7 cellular contexts compared by ENCODE assay signal in genomic region chr4:41933997-41934812, GRCh38. TPM values are rescaled to one million over a fixed set of nuclear protein-coding genes. Genes with fewer than 3 reads are reported as not detected.
DNase-seq lines count a peak whose midpoint lies in the region; TF ChIP-seq lines count a peak whose summit lies in the region.

No MANE protein-coding gene starts in this region.

- no peak overlapping the region for H3K9ac ChIP-seq in HUES64 (ENCODE audit: low read depth, low read length)

- H3K27ac Mint-ChIP-seq in glutamatergic neuron (ENCODE audit: unreplicated experiment): peak overlapping the region; percentile 96

- no peak for TF ChIP-seq CTCF in glutamatergic neuron (IDR thresholded peaks at IDR 0.05; ENCODE audit: partially characterized antibody, unreplicated experiment)

- 92% methylated on average over 17 of the region's 17 CpGs for WGBS in HUES64

- H3K4me3 Mint-ChIP-seq in glutamatergic neuron (ENCODE audit: unreplicated experiment): peak overlapping the region; percentile 89

- H3K9me3 ChIP-seq in HUES64 (ENCODE audit: insufficient read depth, low read depth, low read length) (no peaks in the 10 kb centered on the region), SJSA1 (replicated peaks) (no peaks in the 10 kb centered on the region)

- H3K4me1 ChIP-seq in HUES64 (ENCODE audit: insufficient read depth, low read length) (peaks cover 20% of the 10 kb centered on the region), SJSA1 (replicated peaks) (peaks cover 4% of the 10 kb centered on the region; the same call in 1 of the 2 replicates)

- H3K4me1 Mint-ChIP-seq in glutamatergic neuron (ENCODE audit: low read depth, unreplicated experiment): peaks cover 4% of the 10 kb centered on the region

- no peaks in the 10 kb centered on the region for H3K9me3 Mint-ChIP-seq in glutamatergic neuron (ENCODE audit: unreplicated experiment)

- no peak overlapping the region for H3K27ac ChIP-seq in HUES64 (ENCODE audit: low read depth, low read length)
- no peak overlapping the region for H3K27ac ChIP-seq in SJSA1
- H3K27ac ChIP-seq in skin epidermis: peak overlapping the region in 8 of 21 experiments; percentile 7 to 94 (median 88)

- peaks cover 6% of the 10 kb centered on the region for H3K36me3 Mint-ChIP-seq in glutamatergic neuron (ENCODE audit: unreplicated experiment)

- peaks cover 28% of the 10 kb centered on the region for H3K36me3 ChIP-seq in HUES64 (ENCODE audit: insufficient read depth, low read length)
- H3K36me3 ChIP-seq in SJSA1: peaks cover 3% of the 10 kb centered on the region

- no peaks in the 10 kb centered on the region for H3K27me3 ChIP-seq in HUES64 (ENCODE audit: insufficient read depth, low read length)
- H3K27me3 ChIP-seq in SJSA1 (replicated peaks): no peaks in the 10 kb centered on the region

- H3K4me3 ChIP-seq in HUES64 (ENCODE audit: low read length) (peak overlapping the region; percentile 98), SJSA1 (peak overlapping the region; percentile 70), skin epidermis (peak overlapping the region in 6 of 7 experiments; percentile 60 to 98 (median 84))

- peaks cover 8% of the 10 kb centered on the region for H3K27me3 Mint-ChIP-seq in glutamatergic neuron (ENCODE audit: unreplicated experiment)

- no peak for DNase-seq in SJSA1 (ENCODE audit: low read depth in 1 of 2, low spot score in 2 of 2)
- no peak for DNase-seq in glutamatergic neuron
- DNase-seq in NCI-H128 (lab: John Stamatoyannopoulos, UW; ENCODE audit: unreplicated experiment): no peak
- no peak for DNase-seq in HT-29 (ENCODE audit: low spot score)
- DNase-seq in activated gamma-delta T cell treated with Interleukin-2 at 50 U/mL for 16 hours: no peak

RNA-seq across cellular contexts. Expression of gene TMEM33, which starts 1.0 kb away (rescaled TPM):
- polyA plus RNA-seq in HUES64 (2013, experiment 1 of 2): 53.9 TPM
- 50.0 TPM for polyA plus RNA-seq in HUES64 (2013, experiment 2 of 2)
- total RNA-seq in SJSA1 (2014; rRNA removed; shearing (Covaris generic)): 30.8 and 46.0 TPM in 2 replicates
- total RNA-seq in glutamatergic neuron (ENCODE audit: unreplicated experiment): 88.8 TPM
- 100 and 119 TPM in 2 replicates for total RNA-seq in HT-29 (2014; rRNA removed; shearing (Covaris generic))

RNA-seq across cellular contexts. Expression of gene DCAF4L1, which starts 47.4 kb away (rescaled TPM):
- 0.10 TPM for polyA plus RNA-seq in HUES64 (2013, experiment 1 of 2)
- polyA plus RNA-seq in HUES64 (2013, experiment 2 of 2): not detected
- total RNA-seq in SJSA1 (2014; rRNA removed; shearing (Covaris generic)): not detected in 2 replicates
- 0.17 TPM for total RNA-seq in glutamatergic neuron (ENCODE audit: unreplicated experiment)
- 0.03 and 0.13 TPM in 2 replicates for total RNA-seq in HT-29 (2014; rRNA removed; shearing (Covaris generic))

RNA-seq across cellular contexts. Expression of gene SLC30A9, which starts 56.1 kb away (rescaled TPM):
- 45.1 TPM for polyA plus RNA-seq in HUES64 (2013, experiment 1 of 2)
- 49.3 TPM for polyA plus RNA-seq in HUES64 (2013, experiment 2 of 2)
- 32.5 and 43.4 TPM in 2 replicates for total RNA-seq in SJSA1 (2014; rRNA removed; shearing (Covaris generic))
- total RNA-seq in glutamatergic neuron (ENCODE audit: unreplicated experiment): 70.2 TPM
- 59.1 and 65.1 TPM in 2 replicates for total RNA-seq in HT-29 (2014; rRNA removed; shearing (Covaris generic))
